In genomic region chr4:1291091-1291490, GRCh38 we compare ENCODE assay signal across 8 cellular contexts. TPM values are rescaled to one million over a fixed set of nuclear protein-coding genes. Genes with fewer than 3 reads are reported as not detected.
A peak's percentile ranks its signal among the peaks of the same experiment; 100 is the strongest.
DNase-seq lines count a peak whose midpoint lies in the region; ATAC-seq, FAIRE-seq and TF ChIP-seq lines count a peak whose summit lies in the region.

No MANE protein-coding gene starts in this region.

- peak overlapping the region; percentile 97 for H3K56ac ChIP-seq in mesendoderm (ENCODE audit: low read length)

- H3K4ac ChIP-seq in mesendoderm (ENCODE audit: low read depth, low read length): no peak overlapping the region

- H3K27me3 ChIP-seq in GM12878 (replicated peaks in 1 of 2; ENCODE audit: control insufficient read depth in 2 of 2, insufficient read depth in 2 of 2, low read length in 1 of 2) (no peaks in the 10 kb centered on the region), mesendoderm (ENCODE audit: insufficient read depth, low read length, poor library complexity) (no peaks in the 10 kb centered on the region)

- CTCF ChIA-PET in GM12878 (lab: Yijun Ruan, JAX): interaction anchor here (1.5 to 2.3 kb wide), 3 partner anchors 9 to 160 kb away, joined by 4 to 12 read pairs (median 8); no protein-coding TSS in a partner anchor
- CTCF ChIA-PET in HEK293T (lab: Yijun Ruan, JAX): no interaction called here

- H3K4me2 ChIP-seq in GM12878 (ENCODE audit: control insufficient read depth, insufficient read depth) (peak overlapping the region; percentile 44), mesendoderm (ENCODE audit: low read length) (peak overlapping the region; percentile 100)

- H3K23ac ChIP-seq in mesendoderm (ENCODE audit: low read length): no peak overlapping the region

- TF ChIP-seq EP300 in GM12878 (IDR thresholded peaks at IDR 0.05; ENCODE audit: borderline replicate concordance in 1 of 2, control insufficient read depth in 1 of 2, low read depth in 2 of 2, low read length in 2 of 2): no peak

- H3K9me3 Mint-ChIP-seq in stimulated activated naive CD8-positive, alpha-beta T cell treated with anti-CD3 and anti-CD28 coated beads, Interleukin-15, Interleukin-2, amounts not matched to agents 100 ng/mL and 50 ng/mL, for 24 hours: peaks cover 4% of the 10 kb centered on the region

- H3K79me1 ChIP-seq in mesendoderm (ENCODE audit: low read length): peaks cover 15% of the 10 kb centered on the region

- SMC1A ChIA-PET in GM12878 (lab: Charles Lee; ENCODE audit: uncharacterized antibody, unreplicated experiment): interaction anchor here (1.0 to 3.0 kb wide), 3 partner anchors 28 to 72 kb away, joined by 3 to 15 read pairs (median 4); partner anchors contain the start of gene UVSSA

- H2BK5ac ChIP-seq in mesendoderm (ENCODE audit: low read length): no peak overlapping the region

- RAD21 ChIA-PET in GM12878 (lab: Charles Lee; ENCODE audit: unreplicated experiment): interaction anchor here (1.0 to 3.4 kb wide), 2 partner anchors 55 to 61 kb away, joined by 3 to 28 read pairs; partner anchors contain the start of gene UVSSA

- H3K27ac ChIP-seq in GM12878 (ENCODE audit: control insufficient read depth, insufficient read depth): no peak overlapping the region; the same call in 1 of the 2 replicates
- no peak overlapping the region for H3K27ac ChIP-seq in mesendoderm (ENCODE audit: low read depth, low read length)

- H3K4me1 Mint-ChIP-seq in stimulated activated naive CD8-positive, alpha-beta T cell treated with anti-CD3 and anti-CD28 coated beads, Interleukin-15, Interleukin-2, amounts not matched to agents 100 ng/mL and 50 ng/mL, for 24 hours (ENCODE audit: low read depth): peaks cover 48% of the 10 kb centered on the region

- intact Hi-C loops in GM12878 (cut with micrococcal nuclease; ENCODE audit: unreplicated experiment): no loop called here

- H2BK120ac ChIP-seq in mesendoderm (ENCODE audit: low read depth, low read length): no peak overlapping the region

- no peak for FAIRE-seq in GM12878 (lab: Jason Lieb, UNC)

- BruUV-seq in GM12878 (replicated peaks; lab: Mats Ljungman, UMichigan): no TSS peak

- H2AK5ac ChIP-seq in mesendoderm (ENCODE audit: low read length): no peak overlapping the region

- no peaks in the 10 kb centered on the region; a peak in 1 of 4 replicates for H3K36me3 ChIP-seq in GM12878 (ENCODE audit: control insufficient read depth in 2 of 2, insufficient read depth in 2 of 2, low read length in 1 of 2)
- H3K36me3 ChIP-seq in mesendoderm (ENCODE audit: control insufficient read depth, insufficient read depth, low read length): no peaks in the 10 kb centered on the region

- H4K5ac ChIP-seq in mesendoderm (ENCODE audit: low read length): no peak overlapping the region

- no peaks in the 10 kb centered on the region for H3K27me3 Mint-ChIP-seq in stimulated activated naive CD8-positive, alpha-beta T cell treated with anti-CD3 and anti-CD28 coated beads, Interleukin-15, Interleukin-2, amounts not matched to agents 100 ng/mL and 50 ng/mL, for 24 hours

- H3K4me1 ChIP-seq in GM12878 (ENCODE audit: control insufficient read depth, insufficient read depth, low read length) (peaks cover 19% of the 10 kb centered on the region), mesendoderm (ENCODE audit: control insufficient read depth, low read depth, low read length) (peaks cover 4% of the 10 kb centered on the region)

- no peak overlapping the region for H3K18ac ChIP-seq in mesendoderm (ENCODE audit: low read length)

- no peak overlapping the region for H4K8ac ChIP-seq in mesendoderm (ENCODE audit: low read depth, low read length)

- no peak for TF ChIP-seq CTCF in GM12878 (IDR thresholded peaks at IDR 0.05 in 2 of 3, conservative IDR thresholded peaks at IDR 0.05 in 1 of 3; ENCODE audit: control insufficient read depth in 2 of 3, extremely low read depth in 1 of 3, insufficient read depth in 1 of 3, low read depth in 3 of 3, low read length in 3 of 3)

- H3K9ac ChIP-seq in GM12878 (ENCODE audit: control insufficient read depth, insufficient read depth, low read length) (peak overlapping the region; percentile 85), mesendoderm (ENCODE audit: low read length) (peak overlapping the region; percentile 90)

- no peak for TF ChIP-seq POLR2A in GM12878 (IDR thresholded peaks at IDR 0.05; ENCODE audit: low read depth, low read length)

- no peak for DNase-seq in stimulated activated naive CD8-positive, alpha-beta T cell treated with anti-CD3 and anti-CD28 coated beads, Interleukin-15, Interleukin-2, amounts not matched to agents 100 U/mL and 50 U/mL, for 24 hours
- no peak for DNase-seq in GM12878 (ENCODE audit: low read depth, low spot score)
- no peak for DNase-seq in mesendoderm
- DNase-seq in G401 (ENCODE audit: low spot score): no peak
- DNase-seq in HEK293T (ENCODE audit: extremely low spot score): no peak

- H3K4me3 ChIP-seq in GM12878: peak overlapping the region; percentile 87
- H3K4me3 ChIP-seq in mesendoderm (ENCODE audit: low read length): peak overlapping the region; percentile 95

- POLR2A ChIA-PET in GM12878 (lab: Charles Lee) (interaction anchor here (1.0 to 1.9 kb wide), 3 partner anchors 41 to 510 kb away, joined by 4 to 9 read pairs (median 5); partner anchors contain the start of gene CTBP1), HEK293T (lab: Yijun Ruan, JAX) (interaction anchor here (3.1 kb wide), 1 partner anchor 55 kb away, joined by 13 read pairs; the partner anchor contains the start of gene UVSSA)

- H3K27ac Mint-ChIP-seq in stimulated activated naive CD8-positive, alpha-beta T cell treated with anti-CD3 and anti-CD28 coated beads, Interleukin-15, Interleukin-2, amounts not matched to agents 100 ng/mL and 50 ng/mL, for 24 hours: peak overlapping the region; percentile 89

- ATAC-seq in stimulated activated naive CD8-positive, alpha-beta T cell treated with anti-CD3 and anti-CD28 coated beads, Interleukin-15, Interleukin-2, amounts not matched to agents 100 U/mL and 50 U/mL, for 24 hours: no peak
- ATAC-seq in GM12878 (no peak), HG03460 (IDR thresholded peaks at IDR 0.05; ENCODE audit: unreplicated experiment) (no peak), HG03565 (IDR thresholded peaks at IDR 0.05; ENCODE audit: unreplicated experiment) (no peak)

- in situ Hi-C loops in GM12878 (cut with MboI) (loop anchor here (5.0 kb wide), 1 partner anchor 56 kb away; the partner anchor contains the start of gene UVSSA), G401 (cut with HindIII; ENCODE audit: low sequenced_read_pairs) (no loop called here)

- no peak for TF ChIP-seq RAD21 in GM12878 (IDR thresholded peaks at IDR 0.05; ENCODE audit: insufficient read depth, low read depth, low read length)

- H4K20me1 ChIP-seq in GM12878 (ENCODE audit: control insufficient read depth, insufficient read depth): no peaks in the 10 kb centered on the region

- peaks cover 12% of the 10 kb centered on the region for H3K36me3 Mint-ChIP-seq in stimulated activated naive CD8-positive, alpha-beta T cell treated with anti-CD3 and anti-CD28 coated beads, Interleukin-15, Interleukin-2, amounts not matched to agents 100 ng/mL and 50 ng/mL, for 24 hours (ENCODE audit: low read depth)

- no peak overlapping the region for H2AFZ ChIP-seq in GM12878 (ENCODE audit: control insufficient read depth, low read depth, low read length)

- no peak overlapping the region for H2BK15ac ChIP-seq in mesendoderm (replicated peaks; ENCODE audit: low read depth)

- H3K9me3 ChIP-seq in GM12878 (replicated peaks; ENCODE audit: control insufficient read depth, insufficient read depth, low read length): no peaks in the 10 kb centered on the region; the same call in 1 of the 3 replicates

- peak overlapping the region; percentile 98 for H3K4me3 Mint-ChIP-seq in stimulated activated naive CD8-positive, alpha-beta T cell treated with anti-CD3 and anti-CD28 coated beads, Interleukin-15, Interleukin-2, amounts not matched to agents 100 ng/mL and 50 ng/mL, for 24 hours

- H3K79me2 ChIP-seq in GM12878 (ENCODE audit: control insufficient read depth, insufficient read depth, low read length) (peaks cover 52% of the 10 kb centered on the region), mesendoderm (ENCODE audit: control insufficient read depth, insufficient read depth, low read length) (peaks cover 57% of the 10 kb centered on the region)

- WGBS in GM12878 (ENCODE audit: insufficient coverage, insufficient replicate concordance, low lambda C conversion rate, missing lambda C conversion rate): 74% methylated on average over 9 of the region's 9 CpGs
- WGBS in mesendoderm (ENCODE audit: extremely low coverage, insufficient coverage, low lambda C conversion rate): no CpG with 5 or more reads among the region's 9 CpGs

RNA-seq across cellular contexts. Expression of gene MAEA, which starts 1.4 kb away (rescaled TPM):
- total RNA-seq in GM12878 (2013; cell fraction: nucleolus; rRNA removed): 57.4 and 73.6 TPM in 2 replicates
- 47.1 and 52.1 TPM in 2 replicates for total RNA-seq in GM12878 (2014; rRNA removed)
- total RNA-seq in GM12878 (2014; rRNA removed; fragmentation: Illumina TruSeq; extraction: Trizol): 19.2 and 23.9 TPM in 2 replicates
- total RNA-seq in GM12878 (2021): 61.7 and 63.1 TPM in 2 replicates
- polyA plus RNA-seq in GM12878 (2011; ENCODE audit: low read depth): 13.5 TPM
- polyA plus RNA-seq in GM12878 (2011; rRNA removed): 35.0 and 57.0 TPM in 2 replicates
- polyA plus RNA-seq in GM12878 (2011; cell fraction: cytosol; rRNA removed): 70.9 and 100 TPM in 2 replicates
- polyA plus RNA-seq in GM12878 (2011; cell fraction: nucleus; rRNA removed): 236 and 285 TPM in 2 replicates
- 33.4 and 36.2 TPM in 2 replicates for polyA plus RNA-seq in GM12878 (2012)
- polyA plus RNA-seq in GM12878 (2014; fragmentation: Illumina TruSeq; extraction: Trizol): 8.8 and 21.4 TPM in 2 replicates
- 1 to 10 TPM; 3.6 to 7.5 TPM for polyA plus RNA-seq in GM12878 (2014; fragmentation: Nextera tagmentation; extraction: Ambion mirVana)
- polyA plus RNA-seq in GM12878 (2014; rRNA removed): 63.7 and 67.3 TPM in 2 replicates
- 10 to 100 TPM; 63.6 to 67.1 TPM for polyA plus RNA-seq in GM12878 (2016; fragmentation: Nextera tagmentation; extraction: Ambion mirVana)
- polyA minus RNA-seq in GM12878 (2011; rRNA and poly(A)+ RNA removed): 27.7 and 52.1 TPM in 2 replicates
- polyA minus RNA-seq in GM12878 (2011; cell fraction: cytosol; rRNA and poly(A)+ RNA removed): 26.6 and 31.9 TPM in 2 replicates
- polyA minus RNA-seq in GM12878 (2011; cell fraction: nucleus; rRNA and poly(A)+ RNA removed): 42.7 and 54.5 TPM in 2 replicates
- 57.0 TPM for polyA plus RNA-seq in mesendoderm (2013, experiment 1 of 2)
- polyA plus RNA-seq in mesendoderm (2013, experiment 2 of 2): 55.7 TPM
- 52.5 and 54.6 TPM in 2 replicates for total RNA-seq in G401 (2014; rRNA removed; shearing (Covaris generic))

RNA-seq across cellular contexts. Expression of gene CTBP1, which starts 42.2 kb away (rescaled TPM):
- 114 and 143 TPM in 2 replicates for total RNA-seq in GM12878 (2013; cell fraction: nucleolus; rRNA removed)
- total RNA-seq in GM12878 (2014; rRNA removed): 143 and 160 TPM in 2 replicates
- 53.9 and 62.2 TPM in 2 replicates for total RNA-seq in GM12878 (2014; rRNA removed; fragmentation: Illumina TruSeq; extraction: Trizol)
- total RNA-seq in GM12878 (2021): 182 TPM in 2 replicates
- 42.6 TPM for polyA plus RNA-seq in GM12878 (2011; ENCODE audit: low read depth)
- 59.1 and 78.2 TPM in 2 replicates for polyA plus RNA-seq in GM12878 (2011; rRNA removed)
- polyA plus RNA-seq in GM12878 (2011; cell fraction: cytosol; rRNA removed): 120 and 316 TPM in 2 replicates
- 515 and 586 TPM in 2 replicates for polyA plus RNA-seq in GM12878 (2011; cell fraction: nucleus; rRNA removed)
- 132 and 134 TPM in 2 replicates for polyA plus RNA-seq in GM12878 (2012)
- 45.1 and 63.9 TPM in 2 replicates for polyA plus RNA-seq in GM12878 (2014; fragmentation: Illumina TruSeq; extraction: Trizol)
- polyA plus RNA-seq in GM12878 (2014; fragmentation: Nextera tagmentation; extraction: Ambion mirVana): 10 to 100 TPM in 1 of 2 experiments, 1 to 10 TPM in 1; 7.4 to 21.2 TPM
- polyA plus RNA-seq in GM12878 (2014; rRNA removed): 164 and 182 TPM in 2 replicates
- polyA plus RNA-seq in GM12878 (2016; fragmentation: Nextera tagmentation; extraction: Ambion mirVana): 10 to 100 TPM; 36.8 to 43.1 TPM
- 94.5 and 212 TPM in 2 replicates for polyA minus RNA-seq in GM12878 (2011; rRNA and poly(A)+ RNA removed)
- 114 and 138 TPM in 2 replicates for polyA minus RNA-seq in GM12878 (2011; cell fraction: cytosol; rRNA and poly(A)+ RNA removed)
- 50.2 and 76.5 TPM in 2 replicates for polyA minus RNA-seq in GM12878 (2011; cell fraction: nucleus; rRNA and poly(A)+ RNA removed)
- 64.9 TPM for polyA plus RNA-seq in mesendoderm (2013, experiment 1 of 2)
- 65.1 TPM for polyA plus RNA-seq in mesendoderm (2013, experiment 2 of 2)
- total RNA-seq in G401 (2014; rRNA removed; shearing (Covaris generic)): 265 and 287 TPM in 2 replicates

RNA-seq across cellular contexts. Expression of gene UVSSA, which starts 55.9 kb away (rescaled TPM):
- total RNA-seq in GM12878 (2013; cell fraction: nucleolus; rRNA removed): 61.4 and 76.6 TPM in 2 replicates
- total RNA-seq in GM12878 (2014; rRNA removed) (5.1 and 5.3 TPM in 2 replicates), GM12878 (2014; rRNA removed; fragmentation: Illumina TruSeq; extraction: Trizol) (2.6 and 3.1 TPM in 2 replicates), GM12878 (2021) (14.2 and 16.8 TPM in 2 replicates)
- 4.5 TPM for polyA plus RNA-seq in GM12878 (2011; ENCODE audit: low read depth)
- polyA plus RNA-seq in GM12878 (2011; rRNA removed) (3.2 and 3.7 TPM in 2 replicates), GM12878 (2014; fragmentation: Illumina TruSeq; extraction: Trizol) (2.7 and 3.6 TPM in 2 replicates), GM12878 (2014; fragmentation: Nextera tagmentation; extraction: Ambion mirVana) (under 1 TPM; 0.34 to 0.82 TPM), GM12878 (2014; rRNA removed) (8.5 and 11.7 TPM in 2 replicates), GM12878 (2016; fragmentation: Nextera tagmentation; extraction: Ambion mirVana) (1 to 10 TPM; 3.4 to 3.6 TPM)
- polyA plus RNA-seq in GM12878 (2011; cell fraction: cytosol; rRNA removed): 3.4 and 4.5 TPM in 2 replicates
- polyA plus RNA-seq in GM12878 (2011; cell fraction: nucleus; rRNA removed): 51.4 and 66.4 TPM in 2 replicates
- 8.3 and 8.5 TPM in 2 replicates for polyA plus RNA-seq in GM12878 (2012)
- polyA minus RNA-seq in GM12878 (2011; rRNA and poly(A)+ RNA removed): 2.9 and 4.9 TPM in 2 replicates
- polyA minus RNA-seq in GM12878 (2011; cell fraction: cytosol; rRNA and poly(A)+ RNA removed): 1.5 and 3.3 TPM in 2 replicates
- polyA minus RNA-seq in GM12878 (2011; cell fraction: nucleus; rRNA and poly(A)+ RNA removed): 9.3 and 15.8 TPM in 2 replicates
- polyA plus RNA-seq in mesendoderm (2013, experiment 1 of 2): 4.3 TPM
- polyA plus RNA-seq in mesendoderm (2013, experiment 2 of 2): 4.6 TPM
- 3.6 and 8.8 TPM in 2 replicates for total RNA-seq in G401 (2014; rRNA removed; shearing (Covaris generic))
